ENCODE assay signal across 21 cellular contexts in the genomic region with DNA sequence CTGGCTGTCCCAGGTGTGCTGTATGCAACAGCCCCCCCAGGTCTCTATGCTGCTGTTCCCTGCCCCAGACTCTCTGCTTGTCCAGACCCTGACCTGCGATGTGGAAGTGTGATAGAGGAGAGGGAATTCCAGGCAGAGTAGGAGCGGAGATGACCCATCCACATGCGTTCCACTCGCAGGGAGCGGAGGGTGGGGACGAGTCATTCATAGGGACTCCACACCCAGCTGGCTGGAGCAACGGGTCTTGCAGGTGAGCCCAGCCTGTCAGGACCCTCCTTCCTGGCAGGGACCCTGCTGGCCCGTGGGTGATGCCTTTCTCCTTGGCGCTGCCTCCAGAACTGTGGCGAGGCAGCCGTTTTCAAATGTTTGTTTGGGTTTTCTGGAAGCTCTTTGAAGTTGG. TPM values are rescaled to one million over a fixed set of nuclear protein-coding genes. Genes with fewer than 3 reads are reported as not detected.
A peak's percentile ranks its signal among the peaks of the same experiment; 100 is the strongest.
DNase-seq lines count a peak whose midpoint lies in the region; FAIRE-seq and TF ChIP-seq lines count a peak whose summit lies in the region.
"Had no signal": no experiment of that assay in that cellular context is flagged by ENCODE, and none has a peak within 500 bp of the region (broad histone marks: within the 10 kb centered on the region; RNA-seq: fewer than 3 reads in every experiment).

No MANE protein-coding gene starts in this region.

- CTCF ChIA-PET in H1 (lab: Charles Lee; ENCODE audit: partially characterized antibody), result interaction anchor here (1.0 to 1.6 kb wide), 4 partner anchors 27 to 59 kb away, joined by 3 to 4 read pairs (median 3); partner anchors contain the start of gene CEMIP
- CTCF ChIA-PET in activated naive CD4-positive, alpha-beta T cell treated with anti-CD3 and anti-CD28 coated beads, Interleukin-2, amount 10 ng/mL, durations not matched to agents 7 days and 5 days (lab: Charles Lee), result no interaction called here

- H3K14ac ChIP-seq in H1 (ENCODE audit: insufficient read length), result no peak overlapping the region

- no peak for TF ChIP-seq RAD21 in H1 (IDR thresholded peaks at IDR 0.05 in 1 of 2, conservative IDR thresholded peaks at IDR 0.05 in 1 of 2; ENCODE audit: low read depth in 2 of 2, low read length in 2 of 2)

- no peaks in the 10 kb centered on the region for H3K9me3 Mint-ChIP-seq in neural crest cell
- H3K9me3 Mint-ChIP-seq in activated naive CD4-positive, alpha-beta T cell treated with anti-CD3 and anti-CD28 coated beads, Interleukin-2, amount 10 ng/mL, durations not matched to agents 7 days and 5 days, result no peaks in the 10 kb centered on the region
- H3K9me3 Mint-ChIP-seq: CD14-positive monocyte had no signal

- peak overlapping the region; percentile 40 for H3K27ac Mint-ChIP-seq in neural crest cell (ENCODE audit: unreplicated experiment)
- no peak overlapping the region for H3K27ac Mint-ChIP-seq in activated naive CD4-positive, alpha-beta T cell treated with anti-CD3 and anti-CD28 coated beads, Interleukin-2, amount 10 ng/mL, durations not matched to agents 7 days and 5 days
- H3K27ac Mint-ChIP-seq: CD4-positive, alpha-beta memory T cell had no signal

- no peaks in the 10 kb centered on the region for H4K20me1 ChIP-seq in BLaER1 treated with 17β-estradiol and CSF1 and Interleukin-3, amounts not matched to agents 10 nM and 100 nM
- H4K20me1 ChIP-seq in H1 (replicated peaks in 1 of 2; ENCODE audit: control insufficient read depth in 1 of 2, insufficient read depth in 2 of 2, low read length in 2 of 2), result no peaks in the 10 kb centered on the region

- H3K4ac ChIP-seq in H1 (replicated peaks; ENCODE audit: insufficient read length, low read depth, low read length), result no peak overlapping the region

- DNase-seq in H1 (ENCODE audit: low read depth in 1 of 2, low spot score in 2 of 2), result no peak
- no peak for DNase-seq in neural crest cell (ENCODE audit: low read depth, low spot score)
- no peak for DNase-seq in SIG-M5 (lab: John Stamatoyannopoulos, UW)
- DNase-seq in esophagus muscularis mucosa (ENCODE audit: extremely low spot score), result no peak
- no peak for DNase-seq in activated naive CD4-positive, alpha-beta T cell treated with anti-CD3 and anti-CD28 coated beads, Interleukin-2, amount 10 ng/mL, durations not matched to agents 7 days and 5 days
- DNase-seq: ACHN; BE2C; CD4-positive, alpha-beta memory T cell; DMS153; DMS79; GDM1; HCEC 1CT; IMR-90 had no signal

- TF ChIP-seq POLR2A in H1 (IDR thresholded peaks at IDR 0.05; ENCODE audit: control extremely low read depth in 1 of 2, low read depth in 2 of 2, low read length in 2 of 2) (no peak), esophagus muscularis mucosa (IDR thresholded peaks at IDR 0.05; ENCODE audit: low read depth) (no peak)

- peaks cover 11% of the 10 kb centered on the region for H3K4me1 Mint-ChIP-seq in neural crest cell
- no peaks in the 10 kb centered on the region for H3K4me1 Mint-ChIP-seq in activated naive CD4-positive, alpha-beta T cell treated with anti-CD3 and anti-CD28 coated beads, Interleukin-2, amount 10 ng/mL, durations not matched to agents 7 days and 5 days
- H3K4me1 Mint-ChIP-seq: CD14-positive monocyte; CD4-positive, alpha-beta memory T cell had no signal

- TF ChIP-seq EP300 in H1 (IDR thresholded peaks at IDR 0.05; ENCODE audit: borderline replicate concordance in 1 of 2, low read depth in 2 of 2, low read length in 2 of 2) (no peak), esophagus muscularis mucosa (IDR thresholded peaks at IDR 0.05) (no peak)

- peaks cover 9 to 88% (median 61%) of the 10 kb centered on the region in 10 experiments for H3K4me1 ChIP-seq in BLaER1 treated with 17β-estradiol and CSF1 and Interleukin-3, amounts not matched to agents 10 nM and 100 nM
- H3K4me1 ChIP-seq in H1 (replicated peaks in 1 of 4; ENCODE audit: control insufficient read depth in 3 of 4, insufficient read depth in 4 of 4, low read length in 3 of 4), result peaks cover 0 to 5% (median 0%) of the 10 kb centered on the region in 4 experiments; a peak in 5 of 7 replicates
- H3K4me1 ChIP-seq in parathyroid adenoma, result peaks cover 22% of the 10 kb centered on the region
- peaks cover 0 to 10% (median 4%) of the 10 kb centered on the region in 4 donors for H3K4me1 ChIP-seq in esophagus muscularis mucosa

- WGBS in H1 (ENCODE audit: extremely low coverage in 1 of 2, insufficient coverage in 1 of 2, insufficient read length in 1 of 2, insufficient replicate concordance in 2 of 2, low coverage in 1 of 2, low lambda C conversion rate in 2 of 2, missing lambda C conversion rate in 1 of 2), 2 experiments, result 95% methylated on average over 11 of the region's 11 CpGs; no CpG with 5 or more reads in 1 of the 2 experiments
- 83% methylated on average over 11 of the region's 11 CpGs for WGBS in esophagus muscularis mucosa

- peak overlapping the region in 6 of 11 experiments; percentile 56 to 91 (median 76); a peak in 7 of 22 replicates for H3K4me2 ChIP-seq in BLaER1 treated with 17β-estradiol and CSF1 and Interleukin-3, amounts not matched to agents 10 nM and 100 nM
- H3K4me2 ChIP-seq in H1 (ENCODE audit: insufficient read depth in 1 of 2, low read depth in 2 of 2, low read length in 2 of 2) (no peak overlapping the region), parathyroid adenoma (ENCODE audit: low read length) (no peak overlapping the region)

- POLR2A ChIA-PET in H1 (lab: Charles Lee; ENCODE audit: partially characterized antibody), result no interaction called here

- no peak for TF ChIP-seq CTCF in H1 (IDR thresholded peaks at IDR 0.05; ENCODE audit: control extremely low read depth in 1 of 3, insufficient read depth in 1 of 3, low read depth in 1 of 3, low read length in 3 of 3)
- TF ChIP-seq CTCF in neural crest cell (conservative IDR thresholded peaks at IDR 0.05), result no peak
- TF ChIP-seq CTCF in parathyroid adenoma (IDR thresholded peaks at IDR 0.05), result no peak
- TF ChIP-seq CTCF in esophagus muscularis mucosa (IDR thresholded peaks at IDR 0.05), result no peak

- no peaks in the 10 kb centered on the region for H3K9me3 ChIP-seq in BLaER1 treated with 17β-estradiol and CSF1 and Interleukin-3, amounts not matched to agents 10 nM and 100 nM (replicated peaks in 1 of 11)
- H3K9me3 ChIP-seq in H1 (ENCODE audit: insufficient read depth in 2 of 2, low read depth in 1 of 2, low read length in 1 of 2) (no peaks in the 10 kb centered on the region), parathyroid adenoma (ENCODE audit: control insufficient read depth, low read length) (no peaks in the 10 kb centered on the region), esophagus muscularis mucosa (no peaks in the 10 kb centered on the region)
- H3K9me3 ChIP-seq: BE2C had no signal

- H3K18ac ChIP-seq in H1 (ENCODE audit: extremely low read depth, low read length), result no peak overlapping the region

- H2AK5ac ChIP-seq in H1 (ENCODE audit: low read depth, low read length), result no peak overlapping the region

- H3K4me3 Mint-ChIP-seq in neural crest cell, result no peak overlapping the region
- no peak overlapping the region for H3K4me3 Mint-ChIP-seq in activated naive CD4-positive, alpha-beta T cell treated with anti-CD3 and anti-CD28 coated beads, Interleukin-2, amount 10 ng/mL, durations not matched to agents 7 days and 5 days
- H3K4me3 Mint-ChIP-seq: CD14-positive monocyte; CD4-positive, alpha-beta memory T cell had no signal

- H3K27me3 ChIP-seq in BLaER1 treated with 17β-estradiol and CSF1 and Interleukin-3, amounts not matched to agents 10 nM and 100 nM, result no peaks in the 10 kb centered on the region
- H3K27me3 ChIP-seq in H1 (replicated peaks in 1 of 4; ENCODE audit: control insufficient read depth in 3 of 4, extremely low read depth in 1 of 4, insufficient read depth in 3 of 4, low read length in 3 of 4) (no peaks in the 10 kb centered on the region), parathyroid adenoma (ENCODE audit: control insufficient read depth, insufficient read depth, low read length) (no peaks in the 10 kb centered on the region), esophagus muscularis mucosa (no peaks in the 10 kb centered on the region)
- H3K27me3 ChIP-seq: BE2C had no signal

- no peaks in the 10 kb centered on the region for H3K27me3 Mint-ChIP-seq in neural crest cell (ENCODE audit: low read depth)
- peaks cover 43% of the 10 kb centered on the region for H3K27me3 Mint-ChIP-seq in activated naive CD4-positive, alpha-beta T cell treated with anti-CD3 and anti-CD28 coated beads, Interleukin-2, amount 10 ng/mL, durations not matched to agents 7 days and 5 days

- no peak overlapping the region for H3K56ac ChIP-seq in H1 (replicated peaks; ENCODE audit: insufficient read length, low read depth, low read length)

- intact Hi-C loops in esophagus muscularis mucosa (cut with DNase I), result no loop called here

- H2BK20ac ChIP-seq in H1 (ENCODE audit: low read length), result no peak overlapping the region

- no peak overlapping the region for H2AFZ ChIP-seq in H1 (ENCODE audit: low read length)
- no peak overlapping the region for H2AFZ ChIP-seq in parathyroid adenoma

- no peak overlapping the region for H3K9ac ChIP-seq in BLaER1 treated with 17β-estradiol and CSF1 and Interleukin-3, amounts not matched to agents 10 nM and 100 nM
- H3K9ac ChIP-seq in H1 (replicated peaks in 1 of 4; ENCODE audit: extremely low read depth in 1 of 4, low read depth in 3 of 4, low read length in 3 of 4) (no peak overlapping the region), parathyroid adenoma (no peak overlapping the region)

- no peaks in the 10 kb centered on the region for H3K79me1 ChIP-seq in H1 (ENCODE audit: low read depth, low read length)

- no peak overlapping the region for H4K8ac ChIP-seq in H1 (ENCODE audit: extremely low read depth, insufficient read depth, low read length)

- no peak overlapping the region for H3K4me3 ChIP-seq in BLaER1 treated with 17β-estradiol and CSF1 and Interleukin-3, amounts not matched to agents 10 nM and 100 nM
- H3K4me3 ChIP-seq in H1 (ENCODE audit: extremely low read depth in 1 of 4, insufficient read depth in 2 of 4, low read depth in 3 of 4, low read length in 4 of 4) (no peak overlapping the region), parathyroid adenoma (ENCODE audit: low read depth, low read length) (no peak overlapping the region), esophagus muscularis mucosa (no peak overlapping the region)
- H3K4me3 ChIP-seq: K562 had no signal

- FAIRE-seq in H1 (lab: Jason Lieb, UNC), result no peak
- FAIRE-seq: A204.1, GM12892, GM18507, K562 had no signal

- no peak overlapping the region for H3K23ac ChIP-seq in H1 (ENCODE audit: insufficient read length)

- H4K91ac ChIP-seq in H1 (replicated peaks; ENCODE audit: insufficient read length, low read length), result no peak overlapping the region

- no peaks in the 10 kb centered on the region for H3K36me3 Mint-ChIP-seq in neural crest cell (ENCODE audit: low read depth)
- H3K36me3 Mint-ChIP-seq in activated naive CD4-positive, alpha-beta T cell treated with anti-CD3 and anti-CD28 coated beads, Interleukin-2, amount 10 ng/mL, durations not matched to agents 7 days and 5 days, result no peaks in the 10 kb centered on the region
- H3K36me3 Mint-ChIP-seq: CD14-positive monocyte; CD4-positive, alpha-beta memory T cell had no signal

- no peaks in the 10 kb centered on the region for H3K36me3 ChIP-seq in BLaER1 treated with 17β-estradiol and CSF1 and Interleukin-3, amounts not matched to agents 10 nM and 100 nM
- H3K36me3 ChIP-seq in H1 (ENCODE audit: control insufficient read depth in 2 of 4, insufficient read depth in 4 of 4, low read length in 3 of 4), result no peaks in the 10 kb centered on the region
- no peaks in the 10 kb centered on the region for H3K36me3 ChIP-seq in parathyroid adenoma (ENCODE audit: control insufficient read depth, insufficient read depth, low read length)
- no peaks in the 10 kb centered on the region for H3K36me3 ChIP-seq in esophagus muscularis mucosa
- H3K36me3 ChIP-seq: BE2C had no signal

- no peaks in the 10 kb centered on the region for H3K79me2 ChIP-seq in H1 (ENCODE audit: control insufficient read depth in 1 of 2, insufficient read depth in 2 of 2, low read length in 2 of 2)
- H3K79me2 ChIP-seq in parathyroid adenoma, result no peaks in the 10 kb centered on the region

- no peak overlapping the region for H3K27ac ChIP-seq in BLaER1 treated with 17β-estradiol and CSF1 and Interleukin-3, amounts not matched to agents 10 nM and 100 nM
- H3K27ac ChIP-seq in H1 (ENCODE audit: low read depth, low read length) (no peak overlapping the region), parathyroid adenoma (peak overlapping the region; percentile 74), esophagus muscularis mucosa (replicated peaks in 1 of 4) (no peak overlapping the region)
- H3K27ac ChIP-seq: HL-60 had no signal

- H3K23me2 ChIP-seq in H1 (ENCODE audit: low read depth, low read length), result no peaks in the 10 kb centered on the region

- H4K5ac ChIP-seq in H1 (ENCODE audit: insufficient read length, low read depth, low read length), result no peak overlapping the region

- no peak overlapping the region for H2BK15ac ChIP-seq in H1 (ENCODE audit: low read length)

- no peak overlapping the region for H2BK120ac ChIP-seq in H1 (replicated peaks; ENCODE audit: low read depth, low read length)

- peak overlapping the region; percentile 33; the same call in 1 of the 2 replicates for H2BK12ac ChIP-seq in H1 (ENCODE audit: low read depth, low read length)

- no peak overlapping the region for H2BK5ac ChIP-seq in H1 (ENCODE audit: low read depth, low read length)

RNA-seq across cellular contexts. Expression of gene CEMIP, which starts 58.8 kb away (rescaled TPM):
- total RNA-seq in H1 (2021; fragmentation: NEBNext Ultra II Directional; extraction: Animal tissue kit (Norgen Biotek cat#: 25700)), result 0.60 and 1.8 TPM in 2 replicates
- 0.11 and 0.16 TPM in 2 replicates for polyA plus RNA-seq in H1 (2011; rRNA removed)
- polyA plus RNA-seq in H1 (2011; cell fraction: cytosol; rRNA removed), result 0.40 TPM
- 0.37 TPM for polyA plus RNA-seq in H1 (2011; cell fraction: nucleus; rRNA removed)
- 1.2 to 1.6 TPM (median 1.3 TPM) in 4 replicates for polyA plus RNA-seq in H1 (2012, experiment 1 of 2)
- polyA plus RNA-seq in H1 (2012, experiment 2 of 2), result 0.24 TPM
- polyA plus RNA-seq in H1 (2013, experiment 1 of 2), result 2.0 TPM
- 1.8 TPM for polyA plus RNA-seq in H1 (2013, experiment 2 of 2)
- polyA minus RNA-seq in H1 (2011; rRNA and poly(A)+ RNA removed), result 0.20 and 0.88 TPM in 2 replicates
- polyA minus RNA-seq in H1 (2011; cell fraction: cytosol; rRNA and poly(A)+ RNA removed), result not detected
- 1.00 TPM for polyA minus RNA-seq in H1 (2011; cell fraction: nucleus; rRNA and poly(A)+ RNA removed)
- total RNA-seq in neural crest cell (0.30 and 0.33 TPM in 2 replicates), esophagus muscularis mucosa (under 1 TPM in 3 of 4 donors, not detected in 1; 0.17 to 0.34 (median 0.26) TPM)
- polyA plus RNA-seq: CD14-positive monocyte, K562 had no signal

Comparison
In these comparisons a context has a peak if more than half of its experiments do, and no peak if none do; other contexts are left out.
1. H3K4me2 ChIP-seq: peak in BLaER1 treated with 17β-estradiol and CSF1 and Interleukin-3, amounts not matched to agents 10 nM and 100 nM (6 of 11); none in H1 (0 of 2) and parathyroid adenoma (single experiment).